In the genomic region with DNA sequence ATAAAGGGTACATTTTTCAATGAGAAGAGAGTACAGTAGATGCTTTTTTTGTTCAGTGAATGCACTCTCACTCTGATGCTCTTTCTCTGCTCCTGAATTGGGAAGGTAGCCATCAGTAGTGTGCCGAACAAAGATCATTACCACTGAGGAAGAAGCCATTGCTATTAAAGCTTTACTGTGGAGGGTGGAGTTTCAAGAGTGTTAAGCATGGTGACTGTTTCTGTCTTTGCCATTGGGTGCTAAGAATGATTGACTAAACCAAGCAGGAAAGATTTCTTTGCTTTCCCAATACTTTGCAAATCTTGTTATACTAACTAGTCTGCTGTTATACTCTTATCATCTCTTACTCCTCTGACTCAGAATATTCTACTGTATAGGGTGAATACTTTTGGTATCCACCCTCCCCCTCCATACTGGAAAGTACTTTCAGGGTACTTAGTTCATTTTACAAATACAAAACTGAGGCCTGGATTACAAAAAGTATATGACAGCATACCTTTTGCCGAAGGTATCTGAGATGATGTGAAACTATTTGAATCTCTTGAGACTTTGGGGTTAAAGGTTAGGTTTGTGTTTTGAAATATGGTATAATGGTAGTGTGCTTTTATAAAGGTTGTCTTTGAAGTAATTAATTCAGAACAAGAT, we compare ENCODE assay signal across 8 cellular contexts. TPM values are rescaled to one million over a fixed set of nuclear protein-coding genes. Genes with fewer than 3 reads are reported as not detected.
A peak's percentile ranks its signal among the peaks of the same experiment; 100 is the strongest.
DNase-seq lines count a peak whose midpoint lies in the region; ATAC-seq and TF ChIP-seq lines count a peak whose summit lies in the region.

No MANE protein-coding gene starts in this region.

- H3K4me3 ChIP-seq in Karpas-422 (ENCODE audit: low read length) (peak overlapping the region; percentile 87), foreskin fibroblast (ENCODE audit: low read depth in 1 of 2, low read length in 2 of 2) (peak overlapping the region; percentile 99 to 100)

- no peaks in the 10 kb centered on the region; the same call in 1 of the 2 replicates for H4K20me1 ChIP-seq in Karpas-422 (ENCODE audit: insufficient read depth, low read depth, low read length)

- ATAC-seq in GM21367 (IDR thresholded peaks at IDR 0.05; ENCODE audit: unreplicated experiment) (no peak), HG02763 (IDR thresholded peaks at IDR 0.05; ENCODE audit: unreplicated experiment) (no peak)

- H3K27ac ChIP-seq in Karpas-422 (ENCODE audit: low read length) (peak overlapping the region; percentile 83), VCaP (peak overlapping the region; percentile 100)

- peak overlapping the region; percentile 83 for H3K4me2 ChIP-seq in Karpas-422 (ENCODE audit: low read depth, low read length, poor library complexity, severe bottlenecking)

- no peaks in the 10 kb centered on the region; the same call in 1 of the 2 replicates for H3K36me3 ChIP-seq in Karpas-422 (ENCODE audit: insufficient read depth, low read length)

- no peak for TF ChIP-seq CTCF in VCaP (conservative IDR thresholded peaks at IDR 0.05)
- no peak for TF ChIP-seq CTCF in foreskin fibroblast (IDR thresholded peaks at IDR 0.05; ENCODE audit: low read depth, low read length)

- H3K9me3 ChIP-seq in Karpas-422 (ENCODE audit: low read length), result no peaks in the 10 kb centered on the region

- peaks cover 23% of the 10 kb centered on the region for H3K4me1 ChIP-seq in Karpas-422 (ENCODE audit: low read length)

- peak overlapping the region; percentile 86 for H3K9ac ChIP-seq in Karpas-422 (ENCODE audit: low read length)

- no peak overlapping the region for H2AFZ ChIP-seq in Karpas-422 (ENCODE audit: low read length)

- no peaks in the 10 kb centered on the region for H3K27me3 ChIP-seq in Karpas-422 (ENCODE audit: low read length)

- peaks cover 66% of the 10 kb centered on the region for H3K79me2 ChIP-seq in Karpas-422 (ENCODE audit: low read length)

- peak in 2 of 3 experiments; percentile 66 to 74 for DNase-seq in NCI-H1417 (lab: John Stamatoyannopoulos, UW)
- DNase-seq in NCI-H1417 treated with DMSO at 0.1 percent for 48 hours (lab: John Stamatoyannopoulos, UW), result no peak
- peak; percentile 74 for DNase-seq in Karpas-422
- DNase-seq in foreskin fibroblast, result peak; percentile 23 to 62
- peak; percentile 34 for DNase-seq in putamen (ENCODE audit: low spot score)

- no peaks in the 10 kb centered on the region for H3K9me2 ChIP-seq in Karpas-422 (replicated peaks; ENCODE audit: insufficient read depth, low read length)

RNA-seq across cellular contexts. Expression of gene RAB11A, which starts 1.7 kb away (rescaled TPM):
- 187 and 230 TPM in 2 replicates for total RNA-seq in Karpas-422 (2014; rRNA removed; shearing (Covaris generic); ENCODE audit: low replicate concordance)
